8 cellular contexts compared by ENCODE assay signal in genomic region chr13:52405369-52405766, GRCh38. TPM values are rescaled to one million over a fixed set of nuclear protein-coding genes. Genes with fewer than 3 reads are reported as not detected.
DNase-seq lines count a peak whose midpoint lies in the region; ATAC-seq and TF ChIP-seq lines count a peak whose summit lies in the region.

No MANE protein-coding gene starts in this region.

- H3K4me2 ChIP-seq in SK-N-SH = peak overlapping the region; percentile 82

- CTCF ChIA-PET in SK-N-SH (lab: Yijun Ruan, JAX) = interaction anchor here (1.0 to 1.7 kb wide), 4 partner anchors 11 to 45 kb away, joined by 3 to 16 read pairs (median 3); partner anchors contain the start of gene VPS36

- intact Hi-C loops in psoas muscle (cut with DNase I) = no loop called here

- H3K27ac ChIP-seq in SK-N-SH (ENCODE audit: low read depth in 2 of 2, low read length in 1 of 2) (no peak overlapping the region), foreskin keratinocyte (peak overlapping the region; percentile 51), psoas muscle (peak overlapping the region; percentile 48)

- peak overlapping the region; percentile 72 for H2AFZ ChIP-seq in SK-N-SH (ENCODE audit: low read depth)

- H3K4me1 ChIP-seq in SK-N-SH (ENCODE audit: control insufficient read depth in 1 of 2, insufficient read depth in 2 of 2, low read depth in 1 of 2, low read length in 1 of 2) = peaks cover 0 to 5% of the 10 kb centered on the region in 2 experiments; a peak in 1 of 4 replicates
- H3K4me1 ChIP-seq in foreskin keratinocyte = no peaks in the 10 kb centered on the region
- H3K4me1 ChIP-seq in psoas muscle = no peaks in the 10 kb centered on the region

- H3K9me3 ChIP-seq in SK-N-SH = no peaks in the 10 kb centered on the region
- no peaks in the 10 kb centered on the region for H3K9me3 ChIP-seq in psoas muscle

- TF ChIP-seq CTCF in SK-N-SH (IDR thresholded peaks at IDR 0.05) (no peak), foreskin keratinocyte (conservative IDR thresholded peaks at IDR 0.05) (no peak), psoas muscle (IDR thresholded peaks at IDR 0.05) (no peak)

- peak; percentile 69 for ATAC-seq in foreskin keratinocyte
- peak in 3 of 4 donors; percentile 34 to 43 (median 41) for ATAC-seq in psoas muscle
- ATAC-seq in HG03442 (IDR thresholded peaks at IDR 0.05; ENCODE audit: unreplicated experiment) = no peak
- ATAC-seq in HG03565 (IDR thresholded peaks at IDR 0.05; ENCODE audit: unreplicated experiment) = no peak
- no peak for ATAC-seq in GM19023 (IDR thresholded peaks at IDR 0.05; ENCODE audit: unreplicated experiment)

- peak overlapping the region; percentile 66 for H3K9ac ChIP-seq in SK-N-SH

- 14% methylated on average over 14 of the region's 14 CpGs for WGBS in SK-N-SH (ENCODE audit: low lambda C conversion rate)
- 2 to 3% (median 3%) methylated on average over 14 of the region's 14 CpGs for WGBS in psoas muscle, 3 donors

- POLR2A ChIA-PET in SK-N-SH (lab: Yijun Ruan, JAX) = no interaction called here

- H3K36me3 ChIP-seq in SK-N-SH (replicated peaks in 1 of 2; ENCODE audit: control insufficient read depth in 1 of 2, insufficient read depth in 2 of 2, low read length in 1 of 2) (peaks cover 0 to 4% of the 10 kb centered on the region in 2 experiments), psoas muscle (ENCODE audit: insufficient read depth in 1 of 2, low read depth in 1 of 2) (no peaks in the 10 kb centered on the region)

- H3K9me2 ChIP-seq in SK-N-SH = no peaks in the 10 kb centered on the region

- DNase-seq in ELR (ENCODE audit: low read depth) (peak; percentile 21), SK-N-SH (peak; percentile 41), foreskin keratinocyte (peak in 1 of 2 donors; percentile 16), psoas muscle (peak in 1 of 2 donors; percentile 50), UCSD-AML1 (lab: John Stamatoyannopoulos, UW; ENCODE audit: unreplicated experiment) (no peak)

- H3F3A ChIP-seq in SK-N-SH (replicated peaks; ENCODE audit: insufficient read depth) = no peaks in the 10 kb centered on the region

- TF ChIP-seq RAD21 in SK-N-SH (IDR thresholded peaks at IDR 0.05; ENCODE audit: low read length) = no peak

- H3K4me3 ChIP-seq in SK-N-SH (ENCODE audit: low read depth in 2 of 2, low read length in 1 of 2) (peak overlapping the region; percentile 76 to 85), psoas muscle (peak overlapping the region; percentile 68)

- no peaks in the 10 kb centered on the region for H4K20me1 ChIP-seq in SK-N-SH (ENCODE audit: insufficient read depth)

- H3K27me3 ChIP-seq in SK-N-SH (ENCODE audit: insufficient read depth) (no peaks in the 10 kb centered on the region), foreskin keratinocyte (no peaks in the 10 kb centered on the region), psoas muscle (ENCODE audit: insufficient read depth in 3 of 3, low read length in 2 of 3) (peaks cover 0 to 12% (median 0%) of the 10 kb centered on the region in 3 donors)

- no peak for TF ChIP-seq EP300 in SK-N-SH (IDR thresholded peaks at IDR 0.05; ENCODE audit: borderline replicate concordance in 1 of 2, low read depth in 1 of 2, low read length in 1 of 2)

- no peaks in the 10 kb centered on the region for H3K79me2 ChIP-seq in SK-N-SH (ENCODE audit: insufficient read depth)

TF ChIP-seq in SK-N-SH, 30 proteins besides CTCF, POLR2A, EP300 and RAD21:
- TF ChIP-seq YY1 (IDR thresholded peaks at IDR 0.05; ENCODE audit: low read depth) (no peak), PBX3 (IDR thresholded peaks at IDR 0.05) (no peak)

RNA-seq across cellular contexts. Expression of gene THSD1, which starts 0.6 kb away (rescaled TPM):
- 8.9 and 10.1 TPM in 2 replicates for polyA plus RNA-seq in SK-N-SH (2012; rRNA removed)
- 6.2 and 8.1 TPM in 2 replicates for polyA plus RNA-seq in SK-N-SH (2012; cell fraction: cytosol; rRNA removed)
- 12.0 and 14.6 TPM in 2 replicates for polyA plus RNA-seq in SK-N-SH (2012; cell fraction: nucleus; rRNA removed)
- total RNA-seq in foreskin keratinocyte = 9.8 TPM in 2 replicates
- polyA plus RNA-seq in foreskin keratinocyte = 5.1 and 5.7 TPM in 2 replicates
- total RNA-seq in psoas muscle = 1 to 10 TPM; 2.5 to 5.6 (median 4.5) TPM
- polyA plus RNA-seq in psoas muscle = 1 to 10 TPM; 2.0 to 3.2 (median 2.5) TPM

RNA-seq across cellular contexts. Expression of gene VPS36, which starts 45.1 kb away (rescaled TPM):
- 9.9 and 14.5 TPM in 2 replicates for polyA plus RNA-seq in SK-N-SH (2012; rRNA removed)
- 10.2 and 13.1 TPM in 2 replicates for polyA plus RNA-seq in SK-N-SH (2012; cell fraction: cytosol; rRNA removed)
- 25.8 and 48.0 TPM in 2 replicates for polyA plus RNA-seq in SK-N-SH (2012; cell fraction: nucleus; rRNA removed)
- total RNA-seq in foreskin keratinocyte = 25.3 and 28.8 TPM in 2 replicates
- polyA plus RNA-seq in foreskin keratinocyte = 9.0 and 9.7 TPM in 2 replicates
- total RNA-seq in psoas muscle = 10 to 100 TPM; 28.5 to 35.2 (median 31.3) TPM
- 10 to 100 TPM; 15.5 to 29.2 (median 19.4) TPM for polyA plus RNA-seq in psoas muscle

RNA-seq across cellular contexts. Expression of gene CKAP2, which starts 49.9 kb away (rescaled TPM):
- polyA plus RNA-seq in SK-N-SH (2012; rRNA removed) (7.1 TPM in 2 replicates), foreskin keratinocyte (15.2 and 21.1 TPM in 2 replicates), psoas muscle (1 to 10 TPM; 1.1 to 5.4 (median 1.1) TPM)
- 12.4 and 15.4 TPM in 2 replicates for polyA plus RNA-seq in SK-N-SH (2012; cell fraction: cytosol; rRNA removed)
- 3.9 and 8.4 TPM in 2 replicates for polyA plus RNA-seq in SK-N-SH (2012; cell fraction: nucleus; rRNA removed)
- total RNA-seq in foreskin keratinocyte (44.9 and 57.8 TPM in 2 replicates), psoas muscle (1 to 10 TPM; 1.7 to 8.0 (median 4.2) TPM)

Comparison
In these comparisons a context has a peak if more than half of its experiments do, and no peak if none do; other contexts are left out.
1. H3K27ac ChIP-seq: peak in foreskin keratinocyte (single experiment) and psoas muscle (single experiment); none in SK-N-SH (0 of 2).
2. ATAC-seq: peak in foreskin keratinocyte (single experiment) and psoas muscle (3 of 4); none in HG03442 (single experiment), HG03565 (single experiment) and GM19023 (single experiment).